In the genomic region with DNA sequence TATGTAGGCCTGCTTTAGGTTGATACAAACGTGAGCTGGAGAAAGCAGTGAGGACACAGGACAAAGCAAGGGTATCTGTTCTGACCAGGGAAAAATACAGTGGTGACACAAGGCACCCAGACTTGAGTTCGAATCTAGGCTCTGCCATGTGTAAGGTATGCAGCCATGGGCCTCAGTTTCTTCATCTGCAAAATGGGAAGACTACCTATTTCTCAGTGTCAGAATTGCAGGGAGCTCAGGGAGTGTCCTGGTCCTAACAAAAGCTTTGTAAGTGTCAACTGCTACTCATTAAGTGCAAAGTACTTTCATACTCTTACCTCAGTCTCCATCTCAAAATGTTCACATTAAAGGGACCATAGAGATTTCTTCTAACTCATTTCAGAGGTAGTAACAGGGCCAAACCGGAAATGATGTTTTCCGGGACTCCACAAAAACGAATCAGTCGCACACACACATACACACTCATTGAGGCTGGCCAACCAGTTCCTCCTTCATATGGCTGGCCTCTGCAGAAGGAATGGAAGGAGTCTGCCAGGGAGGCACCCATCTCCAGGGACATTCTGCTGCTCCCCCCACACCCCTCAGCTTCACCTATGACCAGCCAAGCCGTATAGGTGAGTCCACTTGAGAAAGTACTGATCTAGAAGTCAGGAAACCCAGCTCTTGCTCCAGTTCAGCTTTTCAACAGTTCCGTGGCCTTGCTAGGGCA, we compare ENCODE assay signal across 10 cellular contexts. TPM values are rescaled to one million over a fixed set of nuclear protein-coding genes. Genes with fewer than 3 reads are reported as not detected.
DNase-seq lines count a peak whose midpoint lies in the region; ATAC-seq and TF ChIP-seq lines count a peak whose summit lies in the region.
"Had no signal": no experiment of that assay in that cellular context is flagged by ENCODE, and none has a peak within 500 bp of the region (broad histone marks: within the 10 kb centered on the region; RNA-seq: fewer than 3 reads in every experiment).

No MANE protein-coding gene starts in this region.

- peak overlapping the region; percentile 75 for H3K27ac ChIP-seq in SK-N-MC
- peak overlapping the region; percentile 7 to 71 (median 60) for H3K27ac ChIP-seq in esophagus squamous epithelium

- H3K4me1 ChIP-seq in esophagus squamous epithelium, result peaks cover 84 to 100% (median 100%) of the 10 kb centered on the region in 3 donors

- intact Hi-C loops in esophagus squamous epithelium (cut with DNase I), result loop anchor here (10.0 kb wide), 1 partner anchor 54 kb away; a partner anchor contains a TSS

- peak overlapping the region; percentile 49 for H3K4me3 ChIP-seq in SK-N-MC
- H3K4me3 ChIP-seq in esophagus squamous epithelium, result peak overlapping the region in 2 of 4 donors; percentile 4 to 22

- H3K9ac ChIP-seq in SK-N-MC (ENCODE audit: insufficient read length), result no peak overlapping the region

- no peaks in the 10 kb centered on the region for H3K27me3 ChIP-seq in esophagus squamous epithelium

- 26 to 41% methylated on average over 8 of the region's 8 CpGs for WGBS in esophagus squamous epithelium, 2 donors

- peak; percentile 25 for ATAC-seq in GM21619 (IDR thresholded peaks at IDR 0.05; ENCODE audit: unreplicated experiment)
- ATAC-seq in HG03571 (IDR thresholded peaks at IDR 0.05; ENCODE audit: unreplicated experiment), result no peak

- TF ChIP-seq CTCF in esophagus squamous epithelium (IDR thresholded peaks at IDR 0.05), result no peak

- no peaks in the 10 kb centered on the region for H3K9me3 ChIP-seq in SK-N-MC (ENCODE audit: low read depth, low read length)
- no peaks in the 10 kb centered on the region for H3K9me3 ChIP-seq in esophagus squamous epithelium

- no peak for TF ChIP-seq POLR2A in esophagus squamous epithelium (IDR thresholded peaks at IDR 0.05)

- H3K36me3 ChIP-seq in SK-N-MC (ENCODE audit: insufficient read depth, low read length) (no peaks in the 10 kb centered on the region), esophagus squamous epithelium (no peaks in the 10 kb centered on the region)

- DNase-seq in SK-N-MC (ENCODE audit: low read depth, low spot score), result no peak
- no peak for DNase-seq in esophagus squamous epithelium (lab: John Stamatoyannopoulos, UW)
- peak; percentile 13 for DNase-seq in stimulated activated naive CD4-positive, alpha-beta T cell treated with Interleukin-2 at 50 U/mL for 16 hours (lab: John Stamatoyannopoulos, UW)
- DNase-seq in SHP77 treated with DMSO at 0.1 percent for 48 hours (lab: John Stamatoyannopoulos, UW), result no peak
- DNase-seq in NCI-H1417 treated with DMSO at 0.1 percent for 48 hours (lab: John Stamatoyannopoulos, UW), result no peak
- DNase-seq in mucosa of gallbladder (ENCODE audit: low spot score), result no peak
- DNase-seq: NCI-H1105 had no signal

RNA-seq across cellular contexts. Expression of a gene that starts 7.8 kb away (rescaled TPM):
- total RNA-seq in esophagus squamous epithelium (100 to 1,000 TPM in 1 of 4 donors, 10 to 100 TPM in 3; 47.1 to 120 (median 71.7) TPM), mucosa of gallbladder (150 TPM)

RNA-seq across cellular contexts. Expression of a gene that starts 20.2 kb away (rescaled TPM):
- total RNA-seq in esophagus squamous epithelium (1 to 10 TPM; 1.9 to 3.4 (median 2.5) TPM), mucosa of gallbladder (12.0 TPM)
- total RNA-seq: epithelial cell of proximal tubule had no signal

RNA-seq across cellular contexts. Expression of a gene that starts 56.2 kb away (rescaled TPM):
- total RNA-seq in esophagus squamous epithelium, result 10 to 100 TPM; 18.5 to 37.2 (median 24.7) TPM
- 29.3 TPM for total RNA-seq in mucosa of gallbladder
